ENCODE assay signal across 36 cellular contexts in genomic region chr14:51628230-51628629, GRCh38.
"Had no signal": no experiment of that assay in that cellular context is flagged by ENCODE, and none has a peak within 500 bp of the region (broad histone marks: within the 10 kb centered on the region; RNA-seq: fewer than 3 reads in every experiment).

No MANE protein-coding gene starts in this region.

- H3K9me3 Mint-ChIP-seq: activated naive CD4-positive, alpha-beta T cell treated with anti-CD3 and anti-CD28 coated beads, Interleukin-2, amount 10 ng/mL, durations not matched to agents 7 days and 5 days; activated naive CD4-positive, alpha-beta T cell treated with anti-CD3 and anti-CD28 coated beads, Interleukin-2, amount 50 U/mL, for 24 hours; activated T-cell treated with anti-CD3 and anti-CD28 coated beads, Interleukin-2, amount 50 U/mL, for 24 hours; activated T-helper 2 cell treated with anti-CD3 and anti-CD28 coated beads, Interferon-gamma antibody, Interleukin-2, Interleukin-4, amounts not matched to agents 10 μg/mL and 5 μg/mL and 100 μg/mL, durations not matched to agents 14 hours and 24 hours and 36 hours; central memory CD8-positive, alpha-beta T cell; T-helper 2 cell treated with Interferon-gamma antibody and Interleukin-4, amounts not matched to agents 5 μg/mL and 100 μg/mL, for 36 hours had no signal

- H3K4me3 ChIP-seq: ascending aorta, cardiac muscle cell had no signal

- H3K27ac ChIP-seq: ascending aorta, cardiac muscle cell, VCaP had no signal

- ATAC-seq: activated CD4-positive, alpha-beta T cell treated with anti-CD3 and anti-CD28 coated beads for 36 hours; activated CD4-positive, CD25-positive, alpha-beta regulatory T cell treated with anti-CD3 and anti-CD28 coated beads, Interleukin-2, amount 50 U/mL, for 24 hours; activated CD8-positive, alpha-beta memory T cell treated with anti-CD3 and anti-CD28 coated beads, Interleukin-2, amount 10 ng/mL, durations not matched to agents 7 days and 5 days; activated CD8-positive, alpha-beta T cell treated with anti-CD3 and anti-CD28 coated beads, Interleukin-2, amount 10 ng/mL, durations not matched to agents 7 days and 5 days; activated naive CD8-positive, alpha-beta T cell treated with anti-CD3 and anti-CD28 coated beads, Interleukin-2, amount 50 U/mL, for 24 hours; T-cell; T-helper 17 cell had no signal

- H3K9me3 ChIP-seq: ascending aorta had no signal

- H3K27me3 ChIP-seq: ascending aorta, cardiac muscle cell had no signal

- H3K27ac Mint-ChIP-seq: activated CD4-positive, alpha-beta memory T cell treated with anti-CD3 and anti-CD28 coated beads, Interleukin-2, amount 10 ng/mL, durations not matched to agents 7 days and 5 days; activated CD4-positive, alpha-beta T cell treated with anti-CD3 and anti-CD28 coated beads for 36 hours; activated CD4-positive, alpha-beta T cell treated with anti-CD3 and anti-CD28 coated beads, Interleukin-2, amount 10 ng/mL, durations not matched to agents 7 days and 5 days; activated CD8-positive, alpha-beta memory T cell treated with anti-CD3 and anti-CD28 coated beads, Interleukin-2, amount 10 ng/mL, durations not matched to agents 7 days and 5 days; activated CD8-positive, alpha-beta T cell treated with anti-CD3 and anti-CD28 coated beads, Interleukin-2, amount 10 ng/mL, durations not matched to agents 7 days and 5 days; activated naive CD4-positive, alpha-beta T cell treated with anti-CD3 and anti-CD28 coated beads, Interleukin-2, amount 10 ng/mL, durations not matched to agents 7 days and 5 days; activated naive CD4-positive, alpha-beta T cell treated with anti-CD3 and anti-CD28 coated beads, Interleukin-2, amount 50 U/mL, for 24 hours; activated naive CD8-positive, alpha-beta T cell; activated naive CD8-positive, alpha-beta T cell treated with anti-CD3 and anti-CD28 coated beads, Interleukin-2, amount 10 ng/mL, durations not matched to agents 7 days and 5 days; activated naive CD8-positive, alpha-beta T cell treated with anti-CD3 and anti-CD28 coated beads, Interleukin-2, amount 50 U/mL, for 24 hours; activated T-cell treated with anti-CD3 and anti-CD28 coated beads, Interleukin-2, amount 50 U/mL, for 24 hours; activated T-helper 2 cell treated with anti-CD3 and anti-CD28 coated beads, Interferon-gamma antibody, Interleukin-2, Interleukin-4, amounts not matched to agents 10 μg/mL and 5 μg/mL and 100 μg/mL, durations not matched to agents 14 hours and 24 hours and 36 hours; brain; T-cell; T-helper 17 cell; T-helper 2 cell treated with Interferon-gamma antibody and Interleukin-4, amounts not matched to agents 5 μg/mL and 100 μg/mL, for 36 hours had no signal

- H3K27me3 Mint-ChIP-seq: activated naive CD4-positive, alpha-beta T cell treated with anti-CD3 and anti-CD28 coated beads, Interleukin-2, amount 10 ng/mL, durations not matched to agents 7 days and 5 days; brain had no signal

- DNase-seq: activated CD4-positive, alpha-beta memory T cell treated with anti-CD3 and anti-CD28 coated beads, Interleukin-2, amount 10 ng/mL, durations not matched to agents 7 days and 5 days; activated CD4-positive, alpha-beta T cell treated with anti-CD3 and anti-CD28 coated beads for 1 hour; activated CD4-positive, alpha-beta T cell treated with anti-CD3 and anti-CD28 coated beads for 36 hours; activated CD4-positive, alpha-beta T cell treated with anti-CD3 and anti-CD28 coated beads for 48 hours; activated CD4-positive, alpha-beta T cell treated with anti-CD3 and anti-CD28 coated beads, Interleukin-2, amount 10 ng/mL, durations not matched to agents 7 days and 5 days; activated CD4-positive, alpha-beta T cell treated with anti-CD3 and anti-CD28 coated beads, Interleukin-2, amount 50 U/mL, for 48 hours; activated CD4-positive, CD25-positive, alpha-beta regulatory T cell; activated CD8-positive, alpha-beta memory T cell treated with anti-CD3 and anti-CD28 coated beads for 24 hours; activated CD8-positive, alpha-beta memory T cell treated with anti-CD3 and anti-CD28 coated beads, Interleukin-2, amount 10 ng/mL, durations not matched to agents 7 days and 5 days; activated CD8-positive, alpha-beta memory T cell treated with anti-CD3 and anti-CD28 coated beads, Interleukin-2, amount 50 U/mL, for 48 hours; activated CD8-positive, alpha-beta T cell treated with anti-CD3 and anti-CD28 coated beads, Interleukin-2, amount 10 ng/mL, durations not matched to agents 7 days and 5 days; activated effector memory CD4-positive, alpha-beta T cell treated with Interleukin-2 at 50 U/mL for 16 hours; activated gamma-delta T cell; activated naive CD4-positive, alpha-beta T cell treated with anti-CD3 and anti-CD28 coated beads, Interleukin-2, amount 10 ng/mL, durations not matched to agents 7 days and 5 days; activated naive CD4-positive, alpha-beta T cell treated with Interleukin-2 at 50 U/mL for 16 hours; activated naive CD8-positive, alpha-beta T cell treated with anti-CD3 and anti-CD28 coated beads, Interleukin-2, amount 10 ng/mL, durations not matched to agents 7 days and 5 days; activated naive CD8-positive, alpha-beta T cell treated with anti-CD3 and anti-CD28 coated beads, Interleukin-2, amount 50 U/mL, for 24 hours; activated T-cell treated with anti-CD3 and anti-CD28 coated beads, Interleukin-2, amount 50 U/mL, for 24 hours; activated T-cell treated with anti-CD3 and anti-CD28 coated beads, Interleukin-2, amount 50 U/mL, for 48 hours; amygdala; anterior cingulate cortex; caudate nucleus; cerebellar nuclear complex; T-cell; T-helper 17 cell; T-helper 9 cell had no signal

- H3K36me3 Mint-ChIP-seq: activated naive CD4-positive, alpha-beta T cell treated with anti-CD3 and anti-CD28 coated beads, Interleukin-2, amount 10 ng/mL, durations not matched to agents 7 days and 5 days; activated naive CD4-positive, alpha-beta T cell treated with anti-CD3 and anti-CD28 coated beads, Interleukin-2, amount 50 U/mL, for 24 hours; activated naive CD8-positive, alpha-beta T cell treated with anti-CD3 and anti-CD28 coated beads, Interleukin-2, amount 10 ng/mL, durations not matched to agents 7 days and 5 days; brain; T-cell had no signal

- H3K4me1 Mint-ChIP-seq: activated CD4-positive, alpha-beta memory T cell treated with anti-CD3 and anti-CD28 coated beads, Interleukin-2, amount 10 ng/mL, durations not matched to agents 7 days and 5 days; activated CD8-positive, alpha-beta memory T cell treated with anti-CD3 and anti-CD28 coated beads, Interleukin-2, amount 10 ng/mL, durations not matched to agents 7 days and 5 days; brain; central memory CD8-positive, alpha-beta T cell had no signal

- H3K4me3 Mint-ChIP-seq: activated CD4-positive, alpha-beta memory T cell treated with anti-CD3 and anti-CD28 coated beads, Interleukin-2, amount 10 ng/mL, durations not matched to agents 7 days and 5 days; activated CD4-positive, alpha-beta T cell treated with anti-CD3 and anti-CD28 coated beads for 36 hours; activated CD4-positive, alpha-beta T cell treated with anti-CD3 and anti-CD28 coated beads, Interleukin-2, amount 10 ng/mL, durations not matched to agents 7 days and 5 days; activated CD8-positive, alpha-beta memory T cell treated with anti-CD3 and anti-CD28 coated beads, Interleukin-2, amount 10 ng/mL, durations not matched to agents 7 days and 5 days; activated CD8-positive, alpha-beta T cell treated with anti-CD3 and anti-CD28 coated beads, Interleukin-2, amount 10 ng/mL, durations not matched to agents 7 days and 5 days; activated naive CD4-positive, alpha-beta T cell treated with anti-CD3 and anti-CD28 coated beads, Interleukin-2, amount 10 ng/mL, durations not matched to agents 7 days and 5 days; activated naive CD4-positive, alpha-beta T cell treated with anti-CD3 and anti-CD28 coated beads, Interleukin-2, amount 50 U/mL, for 24 hours; activated naive CD8-positive, alpha-beta T cell; activated naive CD8-positive, alpha-beta T cell treated with anti-CD3 and anti-CD28 coated beads, Interleukin-2, amount 10 ng/mL, durations not matched to agents 7 days and 5 days; activated naive CD8-positive, alpha-beta T cell treated with anti-CD3 and anti-CD28 coated beads, Interleukin-2, amount 50 U/mL, for 24 hours; activated T-cell treated with anti-CD3 and anti-CD28 coated beads, Interleukin-2, amount 50 U/mL, for 24 hours; brain; central memory CD8-positive, alpha-beta T cell; T-cell; T-helper 17 cell; T-helper 2 cell treated with Interferon-gamma antibody and Interleukin-4, amounts not matched to agents 5 μg/mL and 100 μg/mL, for 36 hours had no signal

- H3K36me3 ChIP-seq: ascending aorta, cardiac muscle cell had no signal
